In the genomic region with DNA sequence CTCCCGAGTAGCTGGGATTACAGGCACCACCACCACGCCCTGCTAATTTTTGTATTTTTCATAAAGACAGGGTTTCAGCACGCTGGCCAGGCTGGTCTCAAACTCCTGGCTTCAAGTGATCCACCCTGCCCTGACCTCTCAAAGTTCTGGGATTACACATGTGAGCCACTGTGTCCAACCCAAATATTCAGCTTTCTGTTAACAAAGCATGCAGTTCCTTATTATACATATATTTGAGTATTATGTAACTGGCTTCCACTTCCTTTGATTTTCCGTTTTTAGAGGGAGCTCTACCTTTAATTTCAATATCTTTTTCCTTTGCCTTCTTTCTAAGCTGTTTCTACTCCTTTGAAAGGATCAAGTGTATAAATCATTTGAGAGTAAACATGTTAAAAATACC, we compare ENCODE assay signal across 1 cellular context.
TF ChIP-seq lines count a peak whose summit lies in the region.

No MANE protein-coding gene starts in this region.

TF ChIP-seq in K562, 482 proteins besides CTCF, POLR2A, EP300 and RAD21 (continued from another document):
- TF ChIP-seq, protein P1, sequence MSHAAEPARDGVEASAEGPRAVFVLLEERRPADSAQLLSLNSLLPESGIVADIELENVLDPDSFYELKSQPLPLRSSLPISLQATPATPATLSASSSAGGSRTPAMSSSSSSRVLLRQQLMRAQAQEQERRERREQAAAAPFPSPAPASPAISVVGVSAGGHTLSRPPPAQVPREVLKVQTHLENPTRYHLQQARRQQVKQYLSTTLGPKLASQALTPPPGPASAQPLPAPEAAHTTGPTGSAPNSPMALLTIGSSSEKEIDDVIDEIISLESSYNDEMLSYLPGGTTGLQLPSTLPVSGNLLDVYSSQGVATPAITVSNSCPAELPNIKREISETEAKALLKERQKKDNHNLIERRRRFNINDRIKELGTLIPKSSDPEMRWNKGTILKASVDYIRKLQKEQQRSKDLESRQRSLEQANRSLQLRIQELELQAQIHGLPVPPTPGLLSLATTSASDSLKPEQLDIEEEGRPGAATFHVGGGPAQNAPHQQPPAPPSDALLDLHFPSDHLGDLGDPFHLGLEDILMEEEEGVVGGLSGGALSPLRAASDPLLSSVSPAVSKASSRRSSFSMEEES (CRISPR knock-in tag; IDR thresholded peaks at IDR 0.05) = no peak
- no peak for TF ChIP-seq MAFF (IDR thresholded peaks at IDR 0.05; ENCODE audit: low read length)
- TF ChIP-seq ZNF76 (CRISPR knock-in tag; IDR thresholded peaks at IDR 0.05; ENCODE audit: borderline replicate concordance) = no peak
- TF ChIP-seq PRDM10 (IDR thresholded peaks at IDR 0.05; ENCODE audit: partially characterized antibody) = no peak
